ENCODE assay signal across 1 cellular context in genomic region chr5:24368121-24368520, GRCh38.
TF ChIP-seq lines count a peak whose summit lies in the region.

No MANE protein-coding gene starts in this region.

TF ChIP-seq in H1, 55 proteins besides CTCF, POLR2A, EP300 and RAD21:
- TF ChIP-seq BRCA1 (IDR thresholded peaks at IDR 0.05; ENCODE audit: low read depth, low read length): no peak
- TF ChIP-seq SIN3A (conservative IDR thresholded peaks at IDR 0.05 in 1 of 2, IDR thresholded peaks at IDR 0.05 in 1 of 2; ENCODE audit: low read depth in 1 of 2, low read length in 2 of 2): no peak
- TF ChIP-seq ASH2L (IDR thresholded peaks at IDR 0.05; ENCODE audit: low read length): no peak
- no peak for TF ChIP-seq E2F6 (IDR thresholded peaks at IDR 0.05)
- no peak for TF ChIP-seq TBP (IDR thresholded peaks at IDR 0.05; ENCODE audit: low read depth, low read length)
- TF ChIP-seq YY1 (IDR thresholded peaks at IDR 0.05; ENCODE audit: low read depth, low read length): no peak
- no peak for TF ChIP-seq EGR1 (IDR thresholded peaks at IDR 0.05; ENCODE audit: borderline replicate concordance, low read depth, low read length)
- no peak for TF ChIP-seq TAF7 (optimal IDR thresholded peaks at IDR 0.05; ENCODE audit: borderline replicate concordance, low read depth, low read length)
- TF ChIP-seq KDM4A (IDR thresholded peaks at IDR 0.05; ENCODE audit: low read depth, low read length, severe bottlenecking): no peak
- TF ChIP-seq NRF1 (IDR thresholded peaks at IDR 0.05; ENCODE audit: low read depth, low read length): no peak
- no peak for TF ChIP-seq CBX8 (IDR thresholded peaks at IDR 0.05; ENCODE audit: borderline replicate concordance, low read depth, low read length)
- TF ChIP-seq SP1 (IDR thresholded peaks at IDR 0.05; ENCODE audit: low read depth, low read length): no peak
- TF ChIP-seq ZNF274 (IDR thresholded peaks at IDR 0.05; ENCODE audit: borderline replicate concordance, extremely low read depth, low read length): no peak
- no peak for TF ChIP-seq POLR2AphosphoS5 (IDR thresholded peaks at IDR 0.05; ENCODE audit: low read depth, low read length)
- no peak for TF ChIP-seq TCF12 (IDR thresholded peaks at IDR 0.05; ENCODE audit: low read depth, low read length)
